In genomic region chr20:53914861-53915458, GRCh38 we compare ENCODE assay signal across 8 cellular contexts.
DNase-seq lines count a peak whose midpoint lies in the region; ATAC-seq and TF ChIP-seq lines count a peak whose summit lies in the region.

No MANE protein-coding gene starts in this region.

- H3K4me3 ChIP-seq in Peyer's patch (peak overlapping the region; percentile 36 to 77 (median 58)), epithelial cell of proximal tubule (ENCODE audit: low read depth, low read length) (peak overlapping the region; percentile 66), neuronal stem cell (ENCODE audit: low read length in 2 of 2) (peak overlapping the region in 1 of 2 donors; percentile 55)

- H4K8ac ChIP-seq in neuronal stem cell (ENCODE audit: low read depth, low read length): no peak overlapping the region

- no peak overlapping the region for H2BK15ac ChIP-seq in neuronal stem cell (ENCODE audit: low read length)

- H3K23ac ChIP-seq in neuronal stem cell (ENCODE audit: low read depth, low read length, poor library complexity): no peak overlapping the region

- peak in 1 of 3 donors; percentile 39 for DNase-seq in Peyer's patch
- DNase-seq in epithelial cell of proximal tubule (ENCODE audit: low read depth): no peak
- DNase-seq in neuronal stem cell (ENCODE audit: low spot score): no peak
- DNase-seq in LoVo (ENCODE audit: low spot score): no peak
- DNase-seq in NCI-H2081 treated with DMSO at 0.1 percent for 48 hours (lab: John Stamatoyannopoulos, UW): no peak
- DNase-seq in NCI-H2029 treated with DMSO at 0.1 percent for 48 hours (lab: John Stamatoyannopoulos, UW): no peak

- no peak for ATAC-seq in HG02981 (IDR thresholded peaks at IDR 0.05; ENCODE audit: unreplicated experiment)

- no CpG with 5 or more reads among the region's 8 CpGs for WGBS in neuronal stem cell (ENCODE audit: extremely low coverage in 2 of 2, insufficient read length in 2 of 2, insufficient replicate concordance in 1 of 2), 2 donors

- no peak overlapping the region for H4K91ac ChIP-seq in neuronal stem cell (ENCODE audit: low read depth, low read length, poor library complexity)

- H3K36me3 ChIP-seq in ES-I3 (ENCODE audit: insufficient read depth, low read length) (no peaks in the 10 kb centered on the region), Peyer's patch (no peaks in the 10 kb centered on the region), neuronal stem cell (replicated peaks in 1 of 2; ENCODE audit: control insufficient read depth in 2 of 2, insufficient read depth in 2 of 2, low read length in 2 of 2) (no peaks in the 10 kb centered on the region)

- H3K14ac ChIP-seq in neuronal stem cell (ENCODE audit: low read length): no peak overlapping the region

- TF ChIP-seq CTCF in Peyer's patch (IDR thresholded peaks at IDR 0.05) (no peak), epithelial cell of proximal tubule (conservative IDR thresholded peaks at IDR 0.05; ENCODE audit: low read depth, low read length) (peak; percentile 7)

- H2BK5ac ChIP-seq in neuronal stem cell (ENCODE audit: low read length): peak overlapping the region; percentile 31

- peaks cover 37% of the 10 kb centered on the region for H3K4me1 ChIP-seq in ES-I3 (ENCODE audit: insufficient read depth, low read length)
- H3K4me1 ChIP-seq in Peyer's patch: peaks cover 0 to 26% (median 8%) of the 10 kb centered on the region in 4 donors
- H3K4me1 ChIP-seq in neuronal stem cell (ENCODE audit: control insufficient read depth in 2 of 2, insufficient read depth in 1 of 2, low read depth in 1 of 2, low read length in 2 of 2): peaks cover 13 to 23% of the 10 kb centered on the region in 2 donors

- H3K27ac ChIP-seq in Peyer's patch (peak overlapping the region; percentile 64 to 90 (median 84)), neuronal stem cell (replicated peaks; ENCODE audit: low read length) (no peak overlapping the region)

- H2AK5ac ChIP-seq in neuronal stem cell (ENCODE audit: low read depth, low read length): no peak overlapping the region

- H3K9ac ChIP-seq in ES-I3 (ENCODE audit: low read depth, low read length) (peak overlapping the region; percentile 79), neuronal stem cell (ENCODE audit: low read depth, low read length, poor library complexity) (no peak overlapping the region)

- no peak for TF ChIP-seq POLR2A in Peyer's patch (IDR thresholded peaks at IDR 0.05)

- no peak overlapping the region for H2BK120ac ChIP-seq in neuronal stem cell (ENCODE audit: low read depth, low read length)

- H3K18ac ChIP-seq in neuronal stem cell (ENCODE audit: low read length): no peak overlapping the region

- no peak overlapping the region for H2BK12ac ChIP-seq in neuronal stem cell (ENCODE audit: low read length)

- no peak overlapping the region for H3K4ac ChIP-seq in neuronal stem cell (ENCODE audit: low read length)

- no peaks in the 10 kb centered on the region for H3K27me3 ChIP-seq in Peyer's patch
- no peaks in the 10 kb centered on the region for H3K27me3 ChIP-seq in neuronal stem cell (ENCODE audit: control insufficient read depth in 3 of 3, insufficient read depth in 3 of 3, low read depth in 1 of 3, low read length in 3 of 3)

- peak overlapping the region; percentile 91 for H2AFZ ChIP-seq in neuronal stem cell (ENCODE audit: low read length)

- peak overlapping the region; percentile 94 for H3K4me2 ChIP-seq in neuronal stem cell (ENCODE audit: insufficient read depth, low read length, poor library complexity, severe bottlenecking)

- H3K79me1 ChIP-seq in neuronal stem cell (ENCODE audit: low read depth, low read length): no peaks in the 10 kb centered on the region

- H3K9me3 ChIP-seq in ES-I3 (ENCODE audit: control insufficient read depth, insufficient read depth, low read length) (peaks cover 3% of the 10 kb centered on the region; the same call in 1 of the 2 replicates), Peyer's patch (no peaks in the 10 kb centered on the region), neuronal stem cell (replicated peaks in 1 of 2; ENCODE audit: control insufficient read depth in 2 of 2, insufficient read depth in 1 of 2, low read depth in 1 of 2, low read length in 2 of 2) (peaks cover 4 to 14% of the 10 kb centered on the region in 2 donors)
